1 cellular context compared by ENCODE assay signal in genomic region chr15:70504988-70505387, GRCh38.
TF ChIP-seq lines count a peak whose summit lies in the region.

No MANE protein-coding gene starts in this region.

TF ChIP-seq in HEK293, 187 proteins besides CTCF, POLR2A, EP300 and RAD21 (continued from another document):
- TF ChIP-seq EGR2 (tag by site-specific recombination; IDR thresholded peaks at IDR 0.05; ENCODE audit: low read depth) (peak; percentile 51; the same call in 1 of the 2 replicates), ZNF654 (tag by site-specific recombination; IDR thresholded peaks at IDR 0.05; ENCODE audit: low read depth) (no peak), ZIC2 (tag by site-specific recombination; IDR thresholded peaks at IDR 0.05) (0 out of 2 replicates have a peak, but pooled peaks have one; percentile 8)
TF ChIP-seq in HEK293: peak in this region for 8.
